8 cellular contexts compared by ENCODE assay signal in the genomic region with DNA sequence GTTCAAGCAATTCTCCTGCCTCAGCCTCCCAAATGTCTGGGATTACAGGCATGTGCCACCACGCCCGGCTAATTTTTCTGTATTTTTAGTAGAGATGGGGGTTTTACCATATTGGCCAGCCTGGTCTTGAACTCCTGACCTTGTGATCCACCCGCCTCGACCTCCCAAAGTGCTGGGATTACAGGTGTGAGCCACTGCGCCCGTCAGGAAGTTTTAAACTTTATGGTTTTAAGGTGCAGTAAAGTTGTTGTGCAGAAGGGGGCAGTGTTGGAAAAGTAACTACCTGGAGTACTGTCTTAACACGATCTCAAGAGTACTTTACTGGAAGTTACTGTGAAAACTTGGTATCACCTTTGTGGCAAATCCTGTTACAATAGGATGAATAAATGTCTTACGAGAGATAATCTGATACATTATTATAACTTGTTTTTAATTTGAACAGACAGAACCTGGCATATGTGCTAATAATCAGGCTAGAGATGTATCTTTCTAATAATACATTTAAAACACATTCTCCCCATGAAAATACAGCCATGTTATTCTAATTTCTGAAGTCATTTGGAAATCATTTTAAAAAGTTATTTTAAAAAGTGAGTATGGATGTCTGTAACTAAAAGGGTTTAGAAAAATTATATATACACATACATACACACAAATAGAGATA. TPM values are rescaled to one million over a fixed set of nuclear protein-coding genes. Genes with fewer than 3 reads are reported as not detected.
A peak's percentile ranks its signal among the peaks of the same experiment; 100 is the strongest.
DNase-seq lines count a peak whose midpoint lies in the region; ATAC-seq, FAIRE-seq and TF ChIP-seq lines count a peak whose summit lies in the region.

No MANE protein-coding gene starts in this region.

- no peaks in the 10 kb centered on the region for H3K9me3 ChIP-seq in CD4-positive, alpha-beta T cell (ENCODE audit: control insufficient read depth, low read length)
- H3K9me3 ChIP-seq in thyroid gland: no peaks in the 10 kb centered on the region

- H3K4me1 Mint-ChIP-seq in CD4-positive, alpha-beta T cell (ENCODE audit: low read depth): no peaks in the 10 kb centered on the region
- peaks cover 3% of the 10 kb centered on the region for H3K4me1 Mint-ChIP-seq in activated CD8-positive, alpha-beta T cell treated with anti-CD3 and anti-CD28 coated beads, Interleukin-2, amount 10 ng/mL, durations not matched to agents 7 days and 5 days (ENCODE audit: low read depth)
- H3K4me1 Mint-ChIP-seq in endothelial cell (ENCODE audit: unreplicated experiment) (no peaks in the 10 kb centered on the region), naive B cell (no peaks in the 10 kb centered on the region)

- TF ChIP-seq POLR2A in H54 (IDR thresholded peaks at IDR 0.05; ENCODE audit: low read depth, low read length): no peak
- no peak for TF ChIP-seq POLR2A in thyroid gland (IDR thresholded peaks at IDR 0.05)

- FAIRE-seq in H54 (lab: Jason Lieb, UNC): peak; percentile 90

- intact Hi-C loops in CD4-positive, alpha-beta T cell (cut with DNase I, micrococcal nuclease): loop anchor here (1.0 to 5.0 kb wide), 7 partner anchors 76 to 1251 kb away; no protein-coding TSS in a partner anchor
- intact Hi-C loops in thyroid gland (cut with DNase I): no loop called here

- H3K4me3 Mint-ChIP-seq in CD4-positive, alpha-beta T cell: no peak overlapping the region
- H3K4me3 Mint-ChIP-seq in activated CD8-positive, alpha-beta T cell treated with anti-CD3 and anti-CD28 coated beads, Interleukin-2, amount 10 ng/mL, durations not matched to agents 7 days and 5 days: no peak overlapping the region
- H3K4me3 Mint-ChIP-seq in endothelial cell (ENCODE audit: unreplicated experiment) (no peak overlapping the region), naive B cell (no peak overlapping the region)

- no peak overlapping the region for H3K4me3 ChIP-seq in thyroid gland (replicated peaks in 1 of 3)

- CTCF ChIA-PET in CD4-positive, alpha-beta T cell (lab: Charles Lee): interaction anchor here (1.0 to 1.2 kb wide), 3 partner anchors 226 to 255 kb away, joined by 3 read pairs; no protein-coding TSS in a partner anchor
- CTCF ChIA-PET in activated CD8-positive, alpha-beta T cell treated with anti-CD3 and anti-CD28 coated beads, Interleukin-2, amount 10 ng/mL, durations not matched to agents 7 days and 5 days (lab: Charles Lee): interaction anchor here (0.6 to 1.6 kb wide), 21 partner anchors 9 to 297 kb away, joined by 3 to 10 read pairs (median 3); partner anchors contain the start of genes PPP1CB, SPDYA and TRMT61B

- H3K27ac ChIP-seq in CD4-positive, alpha-beta T cell (ENCODE audit: low read depth, low read length): no peak overlapping the region
- H3K27ac ChIP-seq in thyroid gland: no peak overlapping the region

- TF ChIP-seq CTCF in CD4-positive, alpha-beta T cell (IDR thresholded peaks at IDR 0.05): peak; percentile 75
- TF ChIP-seq CTCF in endothelial cell (IDR thresholded peaks at IDR 0.05; ENCODE audit: unreplicated experiment) (peak; percentile 86), thyroid gland (IDR thresholded peaks at IDR 0.05) (peak in 5 of 6 experiments; percentile 38 to 84 (median 79))

- H3K27me3 ChIP-seq in CD4-positive, alpha-beta T cell (ENCODE audit: control insufficient read depth, insufficient read depth, low read length): no peaks in the 10 kb centered on the region
- no peaks in the 10 kb centered on the region for H3K27me3 ChIP-seq in thyroid gland

- no peak overlapping the region for H3K27ac Mint-ChIP-seq in CD4-positive, alpha-beta T cell
- H3K27ac Mint-ChIP-seq in activated CD8-positive, alpha-beta T cell treated with anti-CD3 and anti-CD28 coated beads, Interleukin-2, amount 10 ng/mL, durations not matched to agents 7 days and 5 days: no peak overlapping the region
- H3K27ac Mint-ChIP-seq in endothelial cell (ENCODE audit: unreplicated experiment): no peak overlapping the region
- no peak overlapping the region for H3K27ac Mint-ChIP-seq in naive B cell

- peak in 9 of 10 experiments; percentile 18 to 51 (median 41) for DNase-seq in CD4-positive, alpha-beta T cell
- DNase-seq in H54 (ENCODE audit: insufficient read length, low spot score) (no peak), NCI-H524 treated with DMSO at 0.1 percent for 48 hours (lab: John Stamatoyannopoulos, UW) (peak; percentile 23), endothelial cell (ENCODE audit: low spot score) (peak; percentile 63), naive B cell (peak; percentile 55), thyroid gland (peak; percentile 35 to 47)
- peak; percentile 80 for DNase-seq in activated CD8-positive, alpha-beta T cell treated with anti-CD3 and anti-CD28 coated beads, Interleukin-2, amount 10 ng/mL, durations not matched to agents 7 days and 5 days

- H3K36me3 ChIP-seq in thyroid gland: no peaks in the 10 kb centered on the region

- POLR2A ChIA-PET in CD4-positive, alpha-beta T cell (lab: Charles Lee): interaction anchor here (1.1 kb wide), 1 partner anchor 10 kb away, joined by 4 read pairs; the partner anchor contains the start of gene SPDYA
- POLR2A ChIA-PET in activated CD8-positive, alpha-beta T cell treated with anti-CD3 and anti-CD28 coated beads, Interleukin-2, amount 10 ng/mL, durations not matched to agents 7 days and 5 days (lab: Charles Lee): no interaction called here

- peak; percentile 94 for ATAC-seq in CD4-positive, alpha-beta T cell (ENCODE audit: poor library complexity)
- ATAC-seq in activated CD8-positive, alpha-beta T cell treated with anti-CD3 and anti-CD28 coated beads, Interleukin-2, amount 10 ng/mL, durations not matched to agents 7 days and 5 days: peak; percentile 86
- ATAC-seq in naive B cell (ENCODE audit: low read depth in 2 of 2) (peak; percentile 61 to 66), HG03045 (IDR thresholded peaks at IDR 0.05; ENCODE audit: unreplicated experiment) (no peak)

- 3 to 8% methylated on average over 8 of the region's 8 CpGs for WGBS in thyroid gland, 2 donors

- no peaks in the 10 kb centered on the region for H3K27me3 Mint-ChIP-seq in CD4-positive, alpha-beta T cell
- H3K27me3 Mint-ChIP-seq in activated CD8-positive, alpha-beta T cell treated with anti-CD3 and anti-CD28 coated beads, Interleukin-2, amount 10 ng/mL, durations not matched to agents 7 days and 5 days (ENCODE audit: low read depth): peaks cover 2% of the 10 kb centered on the region
- H3K27me3 Mint-ChIP-seq in endothelial cell (ENCODE audit: unreplicated experiment) (no peaks in the 10 kb centered on the region), naive B cell (no peaks in the 10 kb centered on the region)

- H3K4me1 ChIP-seq in thyroid gland: no peaks in the 10 kb centered on the region

- no peaks in the 10 kb centered on the region for H3K36me3 Mint-ChIP-seq in CD4-positive, alpha-beta T cell (ENCODE audit: low read depth)
- no peaks in the 10 kb centered on the region for H3K36me3 Mint-ChIP-seq in activated CD8-positive, alpha-beta T cell treated with anti-CD3 and anti-CD28 coated beads, Interleukin-2, amount 10 ng/mL, durations not matched to agents 7 days and 5 days (ENCODE audit: low read depth)
- H3K36me3 Mint-ChIP-seq in endothelial cell (ENCODE audit: low read depth, unreplicated experiment) (no peaks in the 10 kb centered on the region), naive B cell (no peaks in the 10 kb centered on the region)

- no peaks in the 10 kb centered on the region for H3K9me3 Mint-ChIP-seq in CD4-positive, alpha-beta T cell
- H3K9me3 Mint-ChIP-seq in activated CD8-positive, alpha-beta T cell treated with anti-CD3 and anti-CD28 coated beads, Interleukin-2, amount 10 ng/mL, durations not matched to agents 7 days and 5 days (ENCODE audit: insufficient read depth): no peaks in the 10 kb centered on the region
- H3K9me3 Mint-ChIP-seq in endothelial cell (ENCODE audit: unreplicated experiment) (no peaks in the 10 kb centered on the region), naive B cell (no peaks in the 10 kb centered on the region)

RNA-seq across cellular contexts. Expression of gene SPDYA, which starts 10.8 kb away (rescaled TPM):
- 10 to 100 TPM; 12.7 to 12.8 TPM for total RNA-seq in CD4-positive, alpha-beta T cell
- 1 to 10 TPM; 1.2 TPM for total RNA-seq in activated CD8-positive, alpha-beta T cell treated with anti-CD3 and anti-CD28 coated beads, Interleukin-2, amount 10 ng/mL, durations not matched to agents 7 days and 5 days
- total RNA-seq in endothelial cell (ENCODE audit: unreplicated experiment) (0.33 TPM), thyroid gland (1 to 10 TPM in 3 of 4 donors, under 1 TPM in 1; 0.78 to 3.1 (median 1.8) TPM)
- polyA plus RNA-seq in naive B cell (ENCODE audit: low read depth in 6 of 6): under 1 TPM in 3 of 6 donors, not detected in 3; 0.29 to 0.41 (median 0.37) TPM

RNA-seq across cellular contexts. Expression of gene TRMT61B, which starts 48.7 kb away (rescaled TPM):
- total RNA-seq in CD4-positive, alpha-beta T cell: 10 to 100 TPM; 18.7 to 20.8 TPM
- total RNA-seq in activated CD8-positive, alpha-beta T cell treated with anti-CD3 and anti-CD28 coated beads, Interleukin-2, amount 10 ng/mL, durations not matched to agents 7 days and 5 days: 10 to 100 TPM; 15.1 to 15.5 TPM
- 14.9 TPM for total RNA-seq in endothelial cell (ENCODE audit: unreplicated experiment)
- 10 to 100 TPM; 17.4 to 36.2 (median 21.6) TPM for polyA plus RNA-seq in naive B cell (ENCODE audit: low read depth in 6 of 6)
- total RNA-seq in thyroid gland: 10 to 100 TPM; 10.9 to 21.4 (median 17.1) TPM
